8 cellular contexts compared by ENCODE assay signal in the genomic region with DNA sequence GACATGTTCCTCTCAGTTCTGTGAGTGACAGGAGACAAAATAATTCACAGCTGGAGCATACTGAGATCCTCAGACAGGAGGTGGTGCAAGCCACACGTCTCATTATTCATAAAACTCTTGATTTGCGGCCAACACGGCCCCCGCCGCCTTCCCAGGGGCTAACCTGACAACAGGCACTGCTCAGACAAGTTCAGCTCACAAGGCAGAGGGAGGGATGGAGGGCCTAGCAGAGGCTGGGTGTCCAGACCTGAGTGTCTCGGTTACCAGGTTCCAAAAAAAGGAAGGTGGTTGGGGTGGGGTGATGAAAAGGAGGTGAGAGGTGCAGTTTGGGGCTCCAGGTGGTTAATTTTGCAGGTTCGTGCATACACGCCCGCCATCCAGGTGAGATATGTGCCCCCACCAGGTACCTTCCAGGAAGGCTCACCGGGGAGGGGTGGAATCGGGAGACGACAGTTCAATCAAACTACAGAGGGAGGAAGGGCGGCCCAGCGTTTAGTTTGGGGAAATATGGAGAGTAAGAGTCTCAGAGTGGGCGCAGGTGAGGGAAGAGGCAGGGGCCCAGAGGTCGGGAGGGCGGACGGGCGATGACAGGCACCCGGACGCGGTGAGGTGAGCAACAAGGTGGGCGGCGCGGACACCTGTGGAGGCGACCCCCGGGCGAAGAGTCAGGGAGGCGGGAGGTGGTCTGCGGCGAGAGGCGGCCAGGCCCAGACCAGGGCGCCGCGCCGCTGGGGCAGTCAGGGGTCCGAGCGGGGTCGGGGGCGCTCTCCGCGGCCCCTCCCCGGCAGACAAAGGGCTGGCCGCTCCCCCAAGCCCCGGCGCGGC. TPM values are rescaled to one million over a fixed set of nuclear protein-coding genes. Genes with fewer than 3 reads are reported as not detected.
DNase-seq lines count a peak whose midpoint lies in the region; ATAC-seq and TF ChIP-seq lines count a peak whose summit lies in the region.

No MANE protein-coding gene starts in this region.

- peak; percentile 2 to 41 (median 13) for DNase-seq in CD4-positive, alpha-beta T cell
- DNase-seq in H7 (peak; percentile 63), adipocyte (ENCODE audit: low read depth) (peak; percentile 25), superior temporal gyrus (ENCODE audit: extremely low spot score) (no peak), AG08396 (ENCODE audit: low spot score) (no peak)
- DNase-seq in stimulated activated CD4-positive, alpha-beta T cell treated with anti-CD3 and anti-CD28 coated beads, Interleukin-15, amount 100 ng/mL, for 24 hours = peak; percentile 56

- H3K27me3 Mint-ChIP-seq in CD4-positive, alpha-beta T cell = no peaks in the 10 kb centered on the region

- H3K27ac ChIP-seq in CD4-positive, alpha-beta T cell (ENCODE audit: low read depth, low read length) = no peak overlapping the region
- H3K27ac ChIP-seq in OCI-LY3 (ENCODE audit: low read length) (no peak overlapping the region), iPS-20b (ENCODE audit: low read length) (no peak overlapping the region)

- CTCF ChIA-PET in CD4-positive, alpha-beta T cell (lab: Charles Lee) = interaction anchor here (1.1 to 1.2 kb wide), 2 partner anchors 34 to 41 kb away, joined by 3 to 4 read pairs; a partner anchor contains a TSS

- H4K20me1 ChIP-seq in OCI-LY3 (ENCODE audit: insufficient read depth, low read length) = no peaks in the 10 kb centered on the region

- peak overlapping the region; percentile 74 for H3K27ac Mint-ChIP-seq in CD4-positive, alpha-beta T cell

- POLR2A ChIA-PET in CD4-positive, alpha-beta T cell (lab: Charles Lee) = no interaction called here

- peaks cover 14% of the 10 kb centered on the region for H3K4me1 ChIP-seq in OCI-LY3 (ENCODE audit: low read length)
- H3K4me1 ChIP-seq in adipocyte (ENCODE audit: control insufficient read depth, insufficient read depth, low read length) = peaks cover 15% of the 10 kb centered on the region
- H3K4me1 ChIP-seq in iPS-20b (ENCODE audit: insufficient read depth, low read length) = no peaks in the 10 kb centered on the region; the same call in 1 of the 2 replicates

- H3K9me3 Mint-ChIP-seq in CD4-positive, alpha-beta T cell = no peaks in the 10 kb centered on the region

- ATAC-seq in CD4-positive, alpha-beta T cell (ENCODE audit: poor library complexity) = no peak

- peak overlapping the region; percentile 84 for H3K4me3 ChIP-seq in H7 (ENCODE audit: insufficient read depth, low read depth, low read length)
- H3K4me3 ChIP-seq in OCI-LY3 (ENCODE audit: low read length) = peak overlapping the region; percentile 78
- peak overlapping the region; percentile 91 for H3K4me3 ChIP-seq in adipocyte (ENCODE audit: low read length)
- peak overlapping the region; percentile 90 for H3K4me3 ChIP-seq in iPS-20b (ENCODE audit: low read length)

- H3K4me1 Mint-ChIP-seq in CD4-positive, alpha-beta T cell (ENCODE audit: low read depth) = peaks cover 36% of the 10 kb centered on the region

- no peaks in the 10 kb centered on the region for H3K9me3 ChIP-seq in CD4-positive, alpha-beta T cell (ENCODE audit: control insufficient read depth, low read length)
- H3K9me3 ChIP-seq in OCI-LY3 (ENCODE audit: insufficient read depth, low read length) (no peaks in the 10 kb centered on the region), adipocyte (ENCODE audit: control insufficient read depth, low read length) (no peaks in the 10 kb centered on the region), iPS-20b (ENCODE audit: insufficient read depth, low read depth, low read length) (no peaks in the 10 kb centered on the region)

- H3K36me3 Mint-ChIP-seq in CD4-positive, alpha-beta T cell (ENCODE audit: low read depth) = no peaks in the 10 kb centered on the region

- H3K27me3 ChIP-seq in CD4-positive, alpha-beta T cell (ENCODE audit: control insufficient read depth, insufficient read depth, low read length) = no peaks in the 10 kb centered on the region
- no peaks in the 10 kb centered on the region for H3K27me3 ChIP-seq in H7 (ENCODE audit: control insufficient read depth, insufficient read depth, low read length)
- no peaks in the 10 kb centered on the region for H3K27me3 ChIP-seq in OCI-LY3 (ENCODE audit: low read depth, low read length)
- no peaks in the 10 kb centered on the region for H3K27me3 ChIP-seq in adipocyte (replicated peaks; ENCODE audit: control insufficient read depth, insufficient read depth, low read length)
- H3K27me3 ChIP-seq in iPS-20b (ENCODE audit: insufficient read depth, low read length) = no peaks in the 10 kb centered on the region

- TF ChIP-seq CTCF in CD4-positive, alpha-beta T cell (IDR thresholded peaks at IDR 0.05) = no peak
- no peak for TF ChIP-seq CTCF in OCI-LY3 (IDR thresholded peaks at IDR 0.05; ENCODE audit: low read depth, low read length)

- no peaks in the 10 kb centered on the region for H3K79me2 ChIP-seq in OCI-LY3 (ENCODE audit: low read length)

- H3K9ac ChIP-seq in OCI-LY3 (ENCODE audit: low read length) (peak overlapping the region; percentile 65), adipocyte (ENCODE audit: low read length) (peak overlapping the region; percentile 93), iPS-20b (ENCODE audit: low read depth, low read length) (peak overlapping the region; percentile 86)

- H3K36me3 ChIP-seq in H7 (replicated peaks; ENCODE audit: control insufficient read depth, insufficient read depth, low read length) (no peaks in the 10 kb centered on the region), OCI-LY3 (replicated peaks; ENCODE audit: low read depth, low read length) (no peaks in the 10 kb centered on the region), adipocyte (ENCODE audit: control insufficient read depth, insufficient read depth, low read length, severe bottlenecking) (no peaks in the 10 kb centered on the region), iPS-20b (ENCODE audit: insufficient read depth, low read depth, low read length) (no peaks in the 10 kb centered on the region)

- H3K4me2 ChIP-seq in OCI-LY3 (ENCODE audit: low read length) = peak overlapping the region; percentile 96

- intact Hi-C loops in CD4-positive, alpha-beta T cell (cut with DNase I, micrococcal nuclease) = loop anchor here (1.0 to 10.0 kb wide), 4 partner anchors 34 to 785 kb away; a partner anchor contains a TSS

- peak overlapping the region; percentile 87 for H3K4me3 Mint-ChIP-seq in CD4-positive, alpha-beta T cell

- H2AFZ ChIP-seq in OCI-LY3 (ENCODE audit: low read depth, low read length) = peak overlapping the region; percentile 30; the same call in 1 of the 2 replicates

RNA-seq across cellular contexts. Expression of a gene that starts 0.6 kb away (rescaled TPM):
- 1 to 10 TPM; 6.6 to 6.8 TPM for total RNA-seq in CD4-positive, alpha-beta T cell
- total RNA-seq in H7 (2014; rRNA removed; shearing (Covaris generic)) = 78.8 and 80.7 TPM in 2 replicates

RNA-seq across cellular contexts. Expression of a gene that starts 33.8 kb away (rescaled TPM):
- 10 to 100 TPM; 16.0 to 18.1 TPM for total RNA-seq in CD4-positive, alpha-beta T cell
- total RNA-seq in H7 (2014; rRNA removed; shearing (Covaris generic)) = 20.9 and 34.9 TPM in 2 replicates

RNA-seq across cellular contexts. Expression of a gene that starts 33.8 kb away (rescaled TPM):
- total RNA-seq in CD4-positive, alpha-beta T cell = 1 to 10 TPM in 1 of 2 experiments, under 1 TPM in 1; 0.66 to 1.0 TPM
- total RNA-seq in H7 (2014; rRNA removed; shearing (Covaris generic)) = 5.7 and 6.4 TPM in 2 replicates

Comparison
In these comparisons a context has a peak if more than half of its experiments do, and no peak if none do; other contexts are left out.
1. DNase-seq: peak in CD4-positive, alpha-beta T cell (10 of 10), H7 (single experiment), adipocyte (single experiment) and stimulated activated CD4-positive, alpha-beta T cell treated with anti-CD3 and anti-CD28 coated beads, Interleukin-15, amount 100 ng/mL, for 24 hours (single experiment); none in superior temporal gyrus (single experiment) and AG08396 (single experiment).
2. RNA of a gene that starts 0.6 kb away (total RNA-seq): 78.8 to 80.7 TPM in H7; 6.6 to 6.8 TPM in CD4-positive, alpha-beta T cell; every median in the first group is over 10 times any median in the second.
3. Peak in every context shown above with its lines, with median percentiles within 50 percentile points of each other: H3K4me3 ChIP-seq and H3K9ac ChIP-seq.